8 cellular contexts compared by ENCODE assay signal in genomic region chr4:26321326-26322276, GRCh38. TPM values are rescaled to one million over a fixed set of nuclear protein-coding genes. Genes with fewer than 3 reads are reported as not detected.
DNase-seq lines count a peak whose midpoint lies in the region; ATAC-seq and TF ChIP-seq lines count a peak whose summit lies in the region.

No MANE protein-coding gene starts in this region.

- H3K9me3 ChIP-seq in cardiac muscle cell (ENCODE audit: low read depth), result no peaks in the 10 kb centered on the region
- H3K9me3 ChIP-seq in SU-DHL-6 (ENCODE audit: insufficient read depth, low read length), result no peaks in the 10 kb centered on the region
- H3K9me3 ChIP-seq in body of pancreas, result no peaks in the 10 kb centered on the region

- peak overlapping the region; percentile 0 for H2AFZ ChIP-seq in SU-DHL-6 (ENCODE audit: low read depth, low read length, severe bottlenecking)

- no peak for ATAC-seq in body of pancreas
- no peak for ATAC-seq in left colon

- peaks cover 20% of the 10 kb centered on the region for H3K4me1 ChIP-seq in cardiac muscle cell (ENCODE audit: low read depth)
- peaks cover 28% of the 10 kb centered on the region for H3K4me1 ChIP-seq in body of pancreas

- H3K36me3 ChIP-seq in cardiac muscle cell (no peaks in the 10 kb centered on the region), SU-DHL-6 (ENCODE audit: low read length) (no peaks in the 10 kb centered on the region), body of pancreas (replicated peaks in 1 of 2; ENCODE audit: insufficient read depth in 1 of 2, low read depth in 2 of 2) (no peaks in the 10 kb centered on the region)

- peak overlapping the region; percentile 87 for H3K27ac ChIP-seq in cardiac muscle cell
- no peak overlapping the region for H3K27ac ChIP-seq in SU-DHL-6 (ENCODE audit: low read depth, low read length)
- peak overlapping the region; percentile 66 to 99 (median 96) for H3K27ac ChIP-seq in body of pancreas

- H3K4me3 ChIP-seq in cardiac muscle cell, result peak overlapping the region; percentile 98
- peak overlapping the region; percentile 58 for H3K4me3 ChIP-seq in SU-DHL-6 (ENCODE audit: insufficient read depth, low read length, poor library complexity, severe bottlenecking)
- H3K4me3 ChIP-seq in body of pancreas, result peak overlapping the region; percentile 17 to 80

- peaks cover 17% of the 10 kb centered on the region; the same call in 1 of the 2 replicates for H3F3A ChIP-seq in SU-DHL-6 (ENCODE audit: insufficient read depth)

- peaks cover 23% of the 10 kb centered on the region for H4K20me1 ChIP-seq in SU-DHL-6 (ENCODE audit: low read depth, low read length)

- peak overlapping the region; percentile 82 for H3K4me2 ChIP-seq in SU-DHL-6 (ENCODE audit: low read depth, low read length, poor library complexity, severe bottlenecking)

- peak overlapping the region; percentile 84 for H3K9ac ChIP-seq in SU-DHL-6 (ENCODE audit: low read length)

- no peaks in the 10 kb centered on the region for H3K9me2 ChIP-seq in SU-DHL-6 (replicated peaks; ENCODE audit: insufficient read depth, low read length)

- DNase-seq in cardiac muscle cell (ENCODE audit: low read depth in 1 of 2, low spot score in 1 of 2), result peak; percentile 30 to 35
- no peak for DNase-seq in cardiac septum (ENCODE audit: low spot score)
- DNase-seq in body of pancreas, result peak in 3 of 4 donors; percentile 23 to 36 (median 30)
- DNase-seq in left colon, result peak; percentile 39 to 44
- DNase-seq in stimulated activated CD4-positive, alpha-beta T cell treated with anti-CD3 and anti-CD28 coated beads, Interleukin-4, amount 100 ng/mL, for 24 hours, result peak; percentile 53
- no peak for DNase-seq in NCI-H226
- DNase-seq in LoVo (ENCODE audit: low spot score), result no peak

- intact Hi-C loops in cardiac septum (cut with DNase I) (loop anchor here (5.0 to 10.0 kb wide), 4 partner anchors 239 to 541 kb away; partner anchors contain the start of gene STIM2), body of pancreas (cut with DNase I) (no loop called here), left colon (cut with DNase I, micrococcal nuclease) (loop anchor here in 1 of 2 donors (10.0 kb wide), 1 partner anchor 297 kb away; no protein-coding TSS in a partner anchor)

- no peak for TF ChIP-seq CTCF in cardiac muscle cell (IDR thresholded peaks at IDR 0.05; ENCODE audit: low read depth, low read length)
- no peak for TF ChIP-seq CTCF in SU-DHL-6 (IDR thresholded peaks at IDR 0.05; ENCODE audit: insufficient read depth, low read length, poor library complexity, severe bottlenecking)
- no peak for TF ChIP-seq CTCF in body of pancreas (IDR thresholded peaks at IDR 0.05)

- TF ChIP-seq POLR2A in body of pancreas (IDR thresholded peaks at IDR 0.05), result peak in 1 of 3 donors; percentile 22

- peaks cover 51% of the 10 kb centered on the region for H3K79me2 ChIP-seq in SU-DHL-6 (ENCODE audit: insufficient read depth, low read length)

- no peaks in the 10 kb centered on the region for H3K27me3 ChIP-seq in cardiac muscle cell
- no peaks in the 10 kb centered on the region for H3K27me3 ChIP-seq in SU-DHL-6 (ENCODE audit: low read length)
- no peaks in the 10 kb centered on the region for H3K27me3 ChIP-seq in body of pancreas

- WGBS in body of pancreas, 2 donors, result 0 to 1% methylated on average over 45 to 55 of the region's 58 CpGs

RNA-seq across cellular contexts. Expression of gene RBPJ, which starts 0.8 kb away (rescaled TPM):
- total RNA-seq in cardiac muscle cell (33.0 and 50.3 TPM in 2 replicates), cardiac septum (38.2 TPM), body of pancreas (10 to 100 TPM; 32.7 to 37.9 TPM), left colon (10 to 100 TPM; 32.6 to 53.2 TPM)
- 80.3 and 94.2 TPM in 2 replicates for polyA plus RNA-seq in cardiac muscle cell

Comparison
In these comparisons a context has a peak if more than half of its experiments do, and no peak if none do; other contexts are left out.
1. DNase-seq: peak in cardiac muscle cell (2 of 2), body of pancreas (3 of 4), left colon (2 of 2) and stimulated activated CD4-positive, alpha-beta T cell treated with anti-CD3 and anti-CD28 coated beads, Interleukin-4, amount 100 ng/mL, for 24 hours (single experiment); none in cardiac septum (single experiment), NCI-H226 (single experiment) and LoVo (single experiment).
2. Peak in every context shown above with its lines, with median percentiles within 50 percentile points of each other: H3K4me3 ChIP-seq.